12 cellular contexts compared by ENCODE assay signal in genomic region chr17:41651625-41652460, GRCh38. TPM values are rescaled to one million over a fixed set of nuclear protein-coding genes. Genes with fewer than 3 reads are reported as not detected.
DNase-seq lines count a peak whose midpoint lies in the region; ATAC-seq, FAIRE-seq and TF ChIP-seq lines count a peak whose summit lies in the region.
"Had no signal": no experiment of that assay in that cellular context is flagged by ENCODE, and none has a peak within 500 bp of the region (broad histone marks: within the 10 kb centered on the region; RNA-seq: fewer than 3 reads in every experiment).

No MANE protein-coding gene starts in this region.

- H3K27ac ChIP-seq in HEK293 (ENCODE audit: extremely low read depth, low read depth, low read length) (no peak overlapping the region), body of pancreas (peak overlapping the region in 3 of 4 donors; percentile 51 to 74 (median 54)), lung (ENCODE audit: low read depth in 1 of 2, low read length in 1 of 2) (peak overlapping the region in 1 of 2 donors; percentile 88), small intestine (ENCODE audit: low read depth in 1 of 2, low read length in 1 of 2) (peak overlapping the region; percentile 90 to 95), testis (no peak overlapping the region)

- H3K9me3 ChIP-seq in HEK293 (ENCODE audit: control insufficient read depth, insufficient read depth, low read depth, low read length), result no peaks in the 10 kb centered on the region
- H3K9me3 ChIP-seq in body of pancreas, result no peaks in the 10 kb centered on the region
- peaks cover 0 to 4% of the 10 kb centered on the region in 2 donors for H3K9me3 ChIP-seq in lung (ENCODE audit: control insufficient read depth in 2 of 2, insufficient read depth in 1 of 2, low read length in 1 of 2)
- no peaks in the 10 kb centered on the region for H3K9me3 ChIP-seq in small intestine (ENCODE audit: control insufficient read depth, low read depth)
- no peaks in the 10 kb centered on the region for H3K9me3 ChIP-seq in testis

- peak; percentile 71 to 86 (median 82) for DNase-seq in body of pancreas
- peak; percentile 84 for DNase-seq in lung (ENCODE audit: low spot score)
- DNase-seq in small intestine, result peak; percentile 93
- no peak for DNase-seq in testis
- DNase-seq in activated CD8-positive, alpha-beta memory T cell treated with anti-CD3 and anti-CD28 coated beads for 24 hours, result no peak
- DNase-seq: activated CD4-positive, alpha-beta T cell treated with anti-CD3 and anti-CD28 coated beads for 4 hours; activated naive CD8-positive, alpha-beta T cell treated with anti-CD3 and anti-CD28 coated beads, Interleukin-2, amount 10 ng/mL, durations not matched to agents 7 days and 5 days; SHP77 treated with DMSO at 0.1 percent for 48 hours had no signal

- TF ChIP-seq CTCF in HEK293 (tag by site-specific recombination; IDR thresholded peaks at IDR 0.05) (no peak), body of pancreas (IDR thresholded peaks at IDR 0.05) (no peak), lung (IDR thresholded peaks at IDR 0.05; ENCODE audit: control extremely low read depth, extremely low read depth) (no peak), testis (IDR thresholded peaks at IDR 0.05) (no peak)

- no peak for FAIRE-seq in small intestine (lab: Jason Lieb, UNC)

- H3K4me3 ChIP-seq in HEK293 (ENCODE audit: low read depth, low read length) (no peak overlapping the region), body of pancreas (no peak overlapping the region), lung (no peak overlapping the region), small intestine (ENCODE audit: low read depth in 1 of 2, low read length in 2 of 2) (no peak overlapping the region), testis (no peak overlapping the region)

- POLR2A ChIA-PET in HEK293 (lab: Yijun Ruan, JAX), result interaction anchor here (0.6 kb wide), 1 partner anchor 110 kb away, joined by 3 read pairs; no protein-coding TSS in a partner anchor

- ATAC-seq in body of pancreas (peak; percentile 74), lung (ENCODE audit: insufficient read depth, low FRiP score) (peak; percentile 30), HG02623 (IDR thresholded peaks at IDR 0.05; ENCODE audit: unreplicated experiment) (no peak), GM19023 (IDR thresholded peaks at IDR 0.05; ENCODE audit: unreplicated experiment) (no peak)

- intact Hi-C loops in body of pancreas (cut with DNase I), result no loop called here
- intact Hi-C loops in testis (cut with DNase I; ENCODE audit: low total_unique reads), result no loop called here

- no peaks in the 10 kb centered on the region for H3K36me3 ChIP-seq in HEK293 (ENCODE audit: control insufficient read depth in 2 of 2, insufficient read depth in 1 of 2, low read length in 2 of 2)
- no peaks in the 10 kb centered on the region for H3K36me3 ChIP-seq in body of pancreas (replicated peaks in 1 of 2; ENCODE audit: insufficient read depth in 1 of 2, low read depth in 2 of 2)
- H3K36me3 ChIP-seq in lung (ENCODE audit: control insufficient read depth in 2 of 2, insufficient read depth in 2 of 2, low read length in 2 of 2), result no peaks in the 10 kb centered on the region
- H3K36me3 ChIP-seq in small intestine (ENCODE audit: control insufficient read depth in 2 of 2, insufficient read depth in 2 of 2, low read length in 2 of 2), result no peaks in the 10 kb centered on the region
- H3K36me3 ChIP-seq in testis (ENCODE audit: low read depth, missing control alignments), result no peaks in the 10 kb centered on the region

- H3K4me1 ChIP-seq in HEK293 (ENCODE audit: control insufficient read depth, insufficient read depth, low read length) (no peaks in the 10 kb centered on the region; the same call in 1 of the 2 replicates), body of pancreas (peaks cover 44% of the 10 kb centered on the region), lung (ENCODE audit: control insufficient read depth in 2 of 2, insufficient read depth in 2 of 2, low read length in 2 of 2) (peaks cover 0 to 20% of the 10 kb centered on the region in 2 donors), small intestine (ENCODE audit: control insufficient read depth in 2 of 2, insufficient read depth in 1 of 2, low read depth in 1 of 2, low read length in 1 of 2) (peaks cover 3 to 25% of the 10 kb centered on the region in 2 donors), testis (peaks cover 32% of the 10 kb centered on the region)

- CTCF ChIA-PET in HEK293 (lab: Yijun Ruan, JAX), result interaction anchor here (0.5 to 15.7 kb wide), 5 partner anchors 13 to 1235 kb away, joined by 3 to 567 read pairs (median 3); no protein-coding TSS in a partner anchor

- H3K27me3 ChIP-seq in body of pancreas, result no peaks in the 10 kb centered on the region
- H3K27me3 ChIP-seq in lung (ENCODE audit: control insufficient read depth, insufficient read depth), result no peaks in the 10 kb centered on the region
- H3K27me3 ChIP-seq in small intestine (ENCODE audit: control insufficient read depth in 2 of 2, insufficient read depth in 2 of 2, low read length in 2 of 2), result no peaks in the 10 kb centered on the region
- no peaks in the 10 kb centered on the region for H3K27me3 ChIP-seq in testis

- WGBS in body of pancreas, 2 donors, result 40 to 73% methylated on average over 6 to 13 of the region's 13 CpGs
- WGBS in lung, 2 donors, result 73 to 87% methylated on average over 13 of the region's 13 CpGs
- WGBS in small intestine, 3 donors, result 27 to 60% (median 54%) methylated on average over 13 of the region's 13 CpGs
- 71 to 83% methylated on average over 8 to 13 of the region's 13 CpGs for WGBS in testis, 2 donors

- TF ChIP-seq POLR2A in body of pancreas (IDR thresholded peaks at IDR 0.05) (peak in 1 of 3 donors; percentile 7), testis (IDR thresholded peaks at IDR 0.05) (no peak)

TF ChIP-seq in HEK293, 187 proteins besides CTCF, POLR2A, EP300 and RAD21 (continues in another document):
- TF ChIP-seq, protein P1, sequence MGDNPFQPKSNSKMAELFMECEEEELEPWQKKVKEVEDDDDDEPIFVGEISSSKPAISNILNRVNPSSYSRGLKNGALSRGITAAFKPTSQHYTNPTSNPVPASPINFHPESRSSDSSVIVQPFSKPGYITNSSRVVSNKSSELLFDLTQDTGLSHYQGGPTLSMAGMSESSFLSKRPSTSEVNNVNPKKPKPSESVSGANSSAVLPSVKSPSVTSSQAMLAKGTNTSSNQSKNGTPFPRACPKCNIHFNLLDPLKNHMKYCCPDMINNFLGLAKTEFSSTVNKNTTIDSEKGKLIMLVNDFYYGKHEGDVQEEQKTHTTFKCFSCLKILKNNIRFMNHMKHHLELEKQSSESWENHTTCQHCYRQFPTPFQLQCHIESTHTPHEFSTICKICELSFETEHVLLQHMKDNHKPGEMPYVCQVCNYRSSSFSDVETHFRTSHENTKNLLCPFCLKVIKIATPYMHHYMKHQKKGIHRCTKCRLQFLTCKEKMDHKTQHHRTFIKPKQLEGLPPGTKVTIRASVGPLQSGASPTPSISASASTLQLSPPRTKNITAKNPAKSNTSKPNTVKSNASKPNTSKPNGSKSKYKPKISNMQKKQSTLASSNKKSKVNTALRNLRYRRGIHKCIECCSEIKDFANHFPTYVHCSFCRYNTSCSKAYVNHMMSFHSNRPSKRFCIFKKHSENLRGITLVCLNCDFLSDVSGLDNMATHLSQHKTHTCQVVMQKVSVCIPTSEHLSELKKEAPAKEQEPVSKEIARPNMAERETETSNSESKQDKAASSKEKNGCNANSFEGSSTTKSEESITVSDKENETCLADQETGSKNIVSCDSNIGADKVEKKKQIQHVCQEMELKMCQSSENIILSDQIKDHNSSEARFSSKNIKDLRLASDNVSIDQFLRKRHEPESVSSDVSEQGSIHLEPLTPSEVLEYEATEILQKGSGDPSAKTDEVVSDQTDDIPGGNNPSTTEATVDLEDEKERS (tag by site-specific recombination; IDR thresholded peaks at IDR 0.05), result no peak
- TF ChIP-seq KLF17 (tag by site-specific recombination; IDR thresholded peaks at IDR 0.05) (peak; percentile 33; the same call in 1 of the 2 replicates), ZNF280C (tag by site-specific recombination; IDR thresholded peaks at IDR 0.05) (no peak)

RNA-seq across cellular contexts. Expression of gene KRT17, which starts 27.5 kb away (rescaled TPM):
- total RNA-seq in body of pancreas, result 1 to 10 TPM; 4.4 to 5.9 TPM
- 10 to 100 TPM; 39.8 to 45.4 TPM for total RNA-seq in lung
- polyA plus RNA-seq in lung, result 10 to 100 TPM; 27.3 to 47.2 TPM
- 1 to 10 TPM in 2 of 3 donors, not detected in 1; 1.8 to 2.4 TPM for polyA plus RNA-seq in small intestine
- total RNA-seq in testis, result 10 to 100 TPM; 13.3 to 26.0 TPM
- polyA plus RNA-seq in testis (ENCODE audit: insufficient read depth, low read depth, low replicate concordance), result 12.2 TPM
- total RNA-seq: activated naive CD8-positive, alpha-beta T cell treated with anti-CD3 and anti-CD28 coated beads, Interleukin-2, amount 10 ng/mL, durations not matched to agents 7 days and 5 days had no signal
- polyA plus RNA-seq: CD14-positive monocyte had no signal

RNA-seq across cellular contexts. Expression of gene EIF1, which starts 36.8 kb away (rescaled TPM):
- 100 to 1,000 TPM in 1 of 2 donors, 10 to 100 TPM in 1; 99.5 to 120 TPM for total RNA-seq in body of pancreas
- total RNA-seq in lung, result 100 to 1,000 TPM; 381 to 872 TPM
- 100 to 1,000 TPM; 485 to 867 TPM for polyA plus RNA-seq in lung
- polyA plus RNA-seq in small intestine, result 100 to 1,000 TPM; 328 to 703 (median 533) TPM
- total RNA-seq in testis, result 100 to 1,000 TPM; 274 to 338 TPM
- polyA plus RNA-seq in testis (ENCODE audit: insufficient read depth, low read depth, low replicate concordance), result 1,078 TPM

RNA-seq across cellular contexts. Expression of gene KRT16, which starts 39.3 kb away (rescaled TPM):
- 1 to 10 TPM; 1.6 to 4.2 TPM for total RNA-seq in body of pancreas
- total RNA-seq in lung, result under 1 TPM in 1 of 2 donors, not detected in 1; 0.28 TPM
- polyA plus RNA-seq in lung, result under 1 TPM; 0.10 to 0.18 TPM
- under 1 TPM in 1 of 3 donors, not detected in 2; 0.25 TPM for polyA plus RNA-seq in small intestine
- not detected for total RNA-seq in testis
- not detected for polyA plus RNA-seq in testis (ENCODE audit: insufficient read depth, low read depth, low replicate concordance)
- total RNA-seq: activated naive CD8-positive, alpha-beta T cell treated with anti-CD3 and anti-CD28 coated beads, Interleukin-2, amount 10 ng/mL, durations not matched to agents 7 days and 5 days had no signal
- polyA plus RNA-seq: CD14-positive monocyte had no signal

Comparison
In these comparisons a context has a peak if more than half of its experiments do, and no peak if none do; other contexts are left out.
1. H3K27ac ChIP-seq: peak in body of pancreas (3 of 4) and small intestine (2 of 2); none in HEK293 (single experiment) and testis (0 of 2).
2. ATAC-seq: peak in body of pancreas (single experiment) and lung (single experiment); none in HG02623 (single experiment) and GM19023 (single experiment).
3. DNase-seq: peak in body of pancreas (4 of 4), lung (single experiment) and small intestine (single experiment); none in testis (single experiment) and activated CD8-positive, alpha-beta memory T cell treated with anti-CD3 and anti-CD28 coated beads for 24 hours (single experiment).